Comparison of ENCODE assay signal across 2 cellular contexts in genomic region chr1:73943270-73943669, GRCh38.
A peak's percentile ranks its signal among the peaks of the same experiment; 100 is the strongest.
TF ChIP-seq lines count a peak whose summit lies in the region.

No MANE protein-coding gene starts in this region.

TF ChIP-seq in A549, 52 proteins besides CTCF, POLR2A, EP300 and RAD21:
- TF ChIP-seq KDM1A (IDR thresholded peaks at IDR 0.05; ENCODE audit: low read depth) (no peak), MAFK (IDR thresholded peaks at IDR 0.05; ENCODE audit: partially characterized antibody) (peak; percentile 1)
TF ChIP-seq in A549: peak in this region for 1.

TF ChIP-seq in H1, 55 proteins besides CTCF, POLR2A, EP300 and RAD21:
- TF ChIP-seq POU5F1 (IDR thresholded peaks at IDR 0.05; ENCODE audit: low read depth, low read length) (peak; percentile 89), PHF8 (conservative IDR thresholded peaks at IDR 0.05; ENCODE audit: low read depth, low read length) (no peak), JUND (IDR thresholded peaks at IDR 0.05; ENCODE audit: low read length) (peak; percentile 72; the same call in 1 of the 2 replicates), MAFK (IDR thresholded peaks at IDR 0.05; ENCODE audit: low read depth, low read length) (peak; percentile 65; the same call in 1 of the 2 replicates), SP1 (IDR thresholded peaks at IDR 0.05; ENCODE audit: low read depth, low read length) (0 out of 2 replicates have a peak, but pooled peaks have one; percentile 14), GABPA (IDR thresholded peaks at IDR 0.05; ENCODE audit: borderline replicate concordance, insufficient read depth, low read length) (no peak), TEAD4 (IDR thresholded peaks at IDR 0.05; ENCODE audit: low read depth, low read length) (0 out of 2 replicates have a peak, but pooled peaks have one; percentile 12)
- TF ChIP-seq, protein P1, sequence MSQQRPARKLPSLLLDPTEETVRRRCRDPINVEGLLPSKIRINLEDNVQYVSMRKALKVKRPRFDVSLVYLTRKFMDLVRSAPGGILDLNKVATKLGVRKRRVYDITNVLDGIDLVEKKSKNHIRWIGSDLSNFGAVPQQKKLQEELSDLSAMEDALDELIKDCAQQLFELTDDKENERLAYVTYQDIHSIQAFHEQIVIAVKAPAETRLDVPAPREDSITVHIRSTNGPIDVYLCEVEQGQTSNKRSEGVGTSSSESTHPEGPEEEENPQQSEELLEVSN (IDR thresholded peaks at IDR 0.05): 0 out of 2 replicates have a peak, but pooled peaks have one; percentile 38
